In genomic region chrX:48540480-48540879, GRCh38 we compare ENCODE assay signal across 6 cellular contexts. TPM values are rescaled to one million over a fixed set of nuclear protein-coding genes. Genes with fewer than 3 reads are reported as not detected.
DNase-seq lines count a peak whose midpoint lies in the region; ATAC-seq and TF ChIP-seq lines count a peak whose summit lies in the region.

No MANE protein-coding gene starts in this region.

- H3K79me1 ChIP-seq in H9 (ENCODE audit: insufficient read depth, low read depth, low read length, poor library complexity, severe bottlenecking), result no peaks in the 10 kb centered on the region

- in situ Hi-C loops in astrocyte of the cerebellum (cut with HindIII; ENCODE audit: low sequenced_read_pairs), result no loop called here

- peaks cover 7 to 28% (median 7%) of the 10 kb centered on the region in 3 experiments for H3K36me3 Mint-ChIP-seq in H9 (ENCODE audit: insufficient read depth in 1 of 3, low read depth in 3 of 3)

- TF ChIP-seq CTCF in H9 (conservative IDR thresholded peaks at IDR 0.05) (no peak), astrocyte of the cerebellum (IDR thresholded peaks at IDR 0.05; ENCODE audit: low read depth, low read length, missing control alignments) (no peak)

- no peak overlapping the region for H3K9ac ChIP-seq in H9 (ENCODE audit: extremely low read depth, insufficient read length, low read length)

- DNase-seq in H9, result no peak
- DNase-seq in astrocyte of the cerebellum (ENCODE audit: low read depth), result no peak
- no peak for DNase-seq in NCI-H1930 (lab: John Stamatoyannopoulos, UW)
- DNase-seq in NCI-H82 (lab: John Stamatoyannopoulos, UW), result no peak

- H2AK5ac ChIP-seq in H9 (ENCODE audit: insufficient read length, low read length), result no peak overlapping the region

- H2BK12ac ChIP-seq in H9 (ENCODE audit: insufficient read length, low read depth, low read length), result no peak overlapping the region

- no peak overlapping the region for H3K14ac ChIP-seq in H9 (ENCODE audit: insufficient read depth, low read length)

- H3K4me1 ChIP-seq in H9 (ENCODE audit: insufficient read depth, low read length) (no peaks in the 10 kb centered on the region), neuron (ENCODE audit: insufficient read depth, low read length) (peaks cover 2% of the 10 kb centered on the region)

- no peak overlapping the region for H3K27ac Mint-ChIP-seq in H9

- H3K27me3 ChIP-seq in H9 (ENCODE audit: insufficient read depth, low read length) (no peaks in the 10 kb centered on the region), neuron (ENCODE audit: insufficient read depth, low read length) (no peaks in the 10 kb centered on the region)

- H3K4me3 Mint-ChIP-seq in H9, result peak overlapping the region; percentile 87 to 91

- H4K20me1 ChIP-seq in H9 (ENCODE audit: control insufficient read depth, insufficient read depth, insufficient read length), result no peaks in the 10 kb centered on the region

- H4K91ac ChIP-seq in H9 (ENCODE audit: insufficient read length, low read depth, low read length), result no peak overlapping the region

- no peak overlapping the region for H2BK15ac ChIP-seq in H9 (ENCODE audit: low read depth, low read length)

- no peaks in the 10 kb centered on the region for H3K23me2 ChIP-seq in H9 (ENCODE audit: insufficient read length, low read depth, low read length, poor library complexity, severe bottlenecking)

- H3K79me2 ChIP-seq in H9 (ENCODE audit: insufficient read depth, low read length), result no peaks in the 10 kb centered on the region

- no peak overlapping the region for H4K5ac ChIP-seq in H9 (ENCODE audit: insufficient read length, low read depth, low read length)

- no peak overlapping the region for H3K27ac ChIP-seq in H9 (ENCODE audit: insufficient read length, low read depth, low read length)

- H4K8ac ChIP-seq in H9 (replicated peaks; ENCODE audit: insufficient read length, low read depth, low read length), result no peak overlapping the region

- H3K23ac ChIP-seq in H9 (ENCODE audit: insufficient read length, low read depth, low read length), result no peak overlapping the region

- WGBS in H9 (ENCODE audit: extremely low coverage, insufficient read length, low lambda C conversion rate), result no CpG with 5 or more reads among the region's 7 CpGs

- H3K9me3 ChIP-seq in H9 (ENCODE audit: control insufficient read depth, low read depth, low read length), result peaks cover 19% of the 10 kb centered on the region
- no peaks in the 10 kb centered on the region for H3K9me3 ChIP-seq in neuron (ENCODE audit: low read length)

- ATAC-seq in GM21528 (IDR thresholded peaks at IDR 0.05; ENCODE audit: low FRiP score, unreplicated experiment), result no peak

- peaks cover 4% of the 10 kb centered on the region for H3K36me3 ChIP-seq in neuron (ENCODE audit: insufficient read depth, low read length)

- no peak overlapping the region for H3T11ph ChIP-seq in H9 (ENCODE audit: low read length)

- H3K4me3 ChIP-seq in astrocyte of the cerebellum (ENCODE audit: low read depth, low read length), result peak overlapping the region; percentile 62
- peak overlapping the region; percentile 80 for H3K4me3 ChIP-seq in neuron (ENCODE audit: low read length)

- no peak overlapping the region for H3K56ac ChIP-seq in H9 (ENCODE audit: insufficient read length, low read depth, low read length)

- H3K18ac ChIP-seq in H9 (ENCODE audit: insufficient read length, low read depth, low read length), result no peak overlapping the region

- H3K9me3 Mint-ChIP-seq in H9, result peaks cover 60 to 79% of the 10 kb centered on the region in 2 experiments

- no peak overlapping the region for H2BK5ac ChIP-seq in H9 (ENCODE audit: insufficient read length, low read length)

- peak overlapping the region; percentile 63 for H3K4me2 ChIP-seq in H9 (ENCODE audit: insufficient read depth, insufficient read length, low read length)

- H2BK120ac ChIP-seq in H9 (ENCODE audit: low read depth, low read length, poor library complexity, severe bottlenecking), result no peak overlapping the region

- no peak overlapping the region for H3K4ac ChIP-seq in H9 (ENCODE audit: low read depth, low read length)

- H3K4me1 Mint-ChIP-seq in H9, result peaks cover 5 to 6% of the 10 kb centered on the region in 2 experiments

- H2AFZ ChIP-seq in H9 (ENCODE audit: low read length) (no peak overlapping the region), neuron (ENCODE audit: low read depth, low read length) (no peak overlapping the region)

- H3K27me3 Mint-ChIP-seq in H9 (ENCODE audit: low read depth), result no peaks in the 10 kb centered on the region

- H2BK20ac ChIP-seq in H9 (ENCODE audit: low read depth, low read length, poor library complexity, severe bottlenecking), result no peak overlapping the region

RNA-seq across cellular contexts. Expression of gene TBC1D25, which starts 1.0 kb away (rescaled TPM):
- total RNA-seq in H9 (2021), result 9.6 and 10.2 TPM in 2 replicates

RNA-seq across cellular contexts. Expression of gene EBP, which starts 18.9 kb away (rescaled TPM):
- 117 and 124 TPM in 2 replicates for total RNA-seq in H9 (2021)

RNA-seq across cellular contexts. Expression of gene PORCN, which starts 31.7 kb away (rescaled TPM):
- 12.6 and 13.2 TPM in 2 replicates for total RNA-seq in H9 (2021)

RNA-seq across cellular contexts. Expression of gene RBM3, which starts 33.8 kb away (rescaled TPM):
- 259 and 264 TPM in 2 replicates for total RNA-seq in H9 (2021)

RNA-seq across cellular contexts. Expression of gene WDR13, which starts 56.8 kb away (rescaled TPM):
- total RNA-seq in H9 (2021), result 29.4 and 30.0 TPM in 2 replicates
